8 cellular contexts compared by ENCODE assay signal in the genomic region with DNA sequence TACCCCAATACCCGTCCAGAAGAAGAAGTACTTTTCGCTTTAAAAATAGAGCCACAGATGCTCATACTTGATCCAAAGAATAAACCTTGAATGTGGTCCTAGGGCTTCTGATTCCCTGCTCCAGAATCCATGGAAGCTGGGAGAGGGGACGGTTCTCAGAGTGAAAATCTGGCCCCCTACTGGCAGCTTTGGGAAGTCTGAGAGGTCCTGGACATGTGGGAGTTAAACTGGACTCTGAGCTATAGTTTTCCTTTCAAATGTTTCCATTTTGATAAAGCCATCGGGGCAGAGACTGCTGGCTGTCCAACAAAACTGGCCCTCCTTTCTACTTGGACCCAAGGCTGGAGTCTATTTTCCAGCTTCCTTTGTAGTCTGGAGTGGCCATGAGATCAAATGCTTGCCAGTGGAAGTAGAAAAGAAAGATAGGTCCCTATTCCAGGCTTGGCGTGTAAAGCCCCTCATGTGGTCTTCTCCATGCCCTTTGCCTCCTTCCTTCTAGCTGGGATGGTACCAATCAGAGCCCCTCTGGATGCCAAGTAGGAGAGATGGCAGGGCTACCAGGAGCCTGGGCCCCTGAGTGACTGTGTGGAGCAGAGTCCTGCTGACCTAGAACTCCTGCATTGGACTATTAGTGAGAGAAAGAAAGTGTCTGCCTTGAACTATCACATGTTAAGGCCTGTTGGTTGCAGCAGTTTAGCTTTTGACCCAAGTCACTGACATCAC. TPM values are rescaled to one million over a fixed set of nuclear protein-coding genes. Genes with fewer than 3 reads are reported as not detected.
A peak's percentile ranks its signal among the peaks of the same experiment; 100 is the strongest.
DNase-seq lines count a peak whose midpoint lies in the region; ATAC-seq and TF ChIP-seq lines count a peak whose summit lies in the region.

No MANE protein-coding gene starts in this region.

- H3K27ac ChIP-seq in Panc1 (ENCODE audit: low read length) (no peak overlapping the region), spleen (no peak overlapping the region)

- peaks cover 2% of the 10 kb centered on the region; the same call in 1 of the 2 replicates for H3K4me1 ChIP-seq in Panc1 (ENCODE audit: control insufficient read depth, insufficient read depth, low read length)
- peaks cover 0 to 15% (median 0%) of the 10 kb centered on the region in 6 donors for H3K4me1 ChIP-seq in spleen

- peak; percentile 74 for TF ChIP-seq CTCF in Panc1 (IDR thresholded peaks at IDR 0.05)
- peak in 7 of 11 experiments; percentile 7 to 51 (median 39) for TF ChIP-seq CTCF in spleen (IDR thresholded peaks at IDR 0.05 in 8 of 11, conservative IDR thresholded peaks at IDR 0.05 in 3 of 11)

- H3K4me3 ChIP-seq in Panc1 (ENCODE audit: low read depth in 2 of 2, low read length in 2 of 2) (no peak overlapping the region), spleen (no peak overlapping the region)

- DNase-seq in NCI-H82 (lab: John Stamatoyannopoulos, UW) (peak; percentile 73), NCI-H82 treated with DMSO at 0.1 percent for 48 hours (lab: John Stamatoyannopoulos, UW; ENCODE audit: unreplicated experiment) (no peak), Panc1 (ENCODE audit: low read depth, low spot score) (no peak), fibroblast of peridontal ligament (ENCODE audit: extremely low read depth) (peak; percentile 49), spleen (no peak), T-helper 1 cell (no peak)

- no peak for TF ChIP-seq POLR2A in spleen (IDR thresholded peaks at IDR 0.05)

- POLR2A ChIA-PET in Panc1 (lab: Charles Lee), result no interaction called here

- in situ Hi-C loops in Panc1 (cut with HindIII; ENCODE audit: low pct_unique_long_range_greater_than_20kb, low sequenced_read_pairs), result no loop called here

- H3K36me3 ChIP-seq in Panc1 (ENCODE audit: control insufficient read depth, insufficient read depth, low read length) (no peaks in the 10 kb centered on the region), spleen (no peaks in the 10 kb centered on the region)

- H3K9me3 ChIP-seq in Panc1 (ENCODE audit: control insufficient read depth, insufficient read depth, low read depth, low read length) (no peaks in the 10 kb centered on the region), spleen (peaks cover 0 to 28% (median 23%) of the 10 kb centered on the region in 8 donors)

- intact Hi-C loops in Panc1 (cut with micrococcal nuclease; ENCODE audit: unreplicated experiment) (no loop called here), spleen (cut with DNase I; ENCODE audit: low total_unique reads) (no loop called here)

- H3K27me3 ChIP-seq in Panc1 (ENCODE audit: control insufficient read depth, insufficient read depth, low read length), result no peaks in the 10 kb centered on the region
- H3K27me3 ChIP-seq in spleen (replicated peaks in 1 of 7), result no peaks in the 10 kb centered on the region

- WGBS in spleen, 5 donors, result 82 to 86% (median 83%) methylated on average over 5 of the region's 5 CpGs

- ATAC-seq in Panc1 (peak; percentile 75; the same call in 1 of the 2 replicates), GM21367 (IDR thresholded peaks at IDR 0.05; ENCODE audit: unreplicated experiment) (no peak), GM21619 (IDR thresholded peaks at IDR 0.05; ENCODE audit: unreplicated experiment) (no peak)

- CTCF ChIA-PET in Panc1 (lab: Charles Lee), result interaction anchor here (0.7 to 0.9 kb wide), 2 partner anchors 14 to 21 kb away, joined by 3 to 5 read pairs; no protein-coding TSS in a partner anchor

- BruUV-seq in Panc1 (replicated peaks; lab: Mats Ljungman, UMichigan), result no TSS peak

RNA-seq across cellular contexts. Expression of a gene that starts 37.7 kb away (rescaled TPM):
- total RNA-seq in Panc1 (2021; ENCODE audit: unreplicated experiment) (139 TPM), spleen (100 to 1,000 TPM in 1 of 7 donors, 10 to 100 TPM in 6; 23.8 to 104 (median 54.5) TPM)
- polyA plus RNA-seq in Panc1 (2012; ENCODE audit: insufficient read length), result 171 TPM
- 10 to 100 TPM in 2 of 3 donors, 1 to 10 TPM in 1; 7.2 to 10.1 (median 10.1) TPM for polyA plus RNA-seq in spleen

Comparison
In these comparisons a context has a peak if more than half of its experiments do, and no peak if none do; other contexts are left out.
1. DNase-seq: peak in NCI-H82 (single experiment) and fibroblast of peridontal ligament (single experiment); none in NCI-H82 treated with DMSO at 0.1 percent for 48 hours (single experiment), Panc1 (single experiment), spleen (single experiment) and T-helper 1 cell (0 of 5).